ENCODE assay signal across 12 cellular contexts in genomic region chr13:24253520-24254150, GRCh38. TPM values are rescaled to one million over a fixed set of nuclear protein-coding genes. Genes with fewer than 3 reads are reported as not detected.
DNase-seq lines count a peak whose midpoint lies in the region; ATAC-seq and TF ChIP-seq lines count a peak whose summit lies in the region.
"Had no signal": no experiment of that assay in that cellular context is flagged by ENCODE, and none has a peak within 500 bp of the region (broad histone marks: within the 10 kb centered on the region; RNA-seq: fewer than 3 reads in every experiment).

No MANE protein-coding gene starts in this region.

- no peaks in the 10 kb centered on the region for H3K27me3 Mint-ChIP-seq in activated T-helper 17 cell treated with anti-CD3 and anti-CD28 coated beads, Interleukin-2, amount 50 U/mL, for 72 hours

- H3K4me1 Mint-ChIP-seq in activated T-helper 17 cell treated with anti-CD3 and anti-CD28 coated beads, Interleukin-2, amount 50 U/mL, for 72 hours: peaks cover 49% of the 10 kb centered on the region

- peak overlapping the region; percentile 13 for H3K4me3 ChIP-seq in mononuclear cell (ENCODE audit: low read length)
- peak overlapping the region in 1 of 4 donors; percentile 6 for H3K4me3 ChIP-seq in transverse colon
- H3K4me3 ChIP-seq in esophagus muscularis mucosa: no peak overlapping the region

- no peaks in the 10 kb centered on the region for H3K9me3 ChIP-seq in mononuclear cell (ENCODE audit: low read depth, low read length)
- no peaks in the 10 kb centered on the region for H3K9me3 ChIP-seq in transverse colon
- H3K9me3 ChIP-seq in esophagus muscularis mucosa: no peaks in the 10 kb centered on the region

- peaks cover 69% of the 10 kb centered on the region for H3K36me3 Mint-ChIP-seq in activated T-helper 17 cell treated with anti-CD3 and anti-CD28 coated beads, Interleukin-2, amount 50 U/mL, for 72 hours (ENCODE audit: low read depth)

- TF ChIP-seq EP300 in transverse colon (IDR thresholded peaks at IDR 0.05; ENCODE audit: low read depth) (no peak), esophagus muscularis mucosa (IDR thresholded peaks at IDR 0.05) (no peak)

- in situ Hi-C loops in transverse colon (cut with MboI; ENCODE audit: low pct_ligation_motif_present in 1 of 4, low pct_unique_long_range_greater_than_20kb in 1 of 4, low sequenced_read_pairs in 3 of 4): no loop called here

- no peaks in the 10 kb centered on the region for H3K9me3 Mint-ChIP-seq in activated T-helper 17 cell treated with anti-CD3 and anti-CD28 coated beads, Interleukin-2, amount 50 U/mL, for 72 hours

- DNase-seq in activated naive CD4-positive, alpha-beta T cell treated with Interleukin-2 at 50 U/mL for 16 hours: peak; percentile 24
- DNase-seq in activated naive CD4-positive, alpha-beta T cell (lab: John Stamatoyannopoulos, UW): no peak
- DNase-seq in transverse colon (no peak), NCI-H524 treated with DMSO at 0.1 percent for 48 hours (lab: John Stamatoyannopoulos, UW) (no peak), COLO668 (lab: John Stamatoyannopoulos, UW; ENCODE audit: unreplicated experiment) (no peak), esophagus muscularis mucosa (ENCODE audit: extremely low spot score) (no peak)
- DNase-seq: GOT3, T1000 had no signal

- no peak for TF ChIP-seq CTCF in transverse colon (IDR thresholded peaks at IDR 0.05)
- TF ChIP-seq CTCF in esophagus muscularis mucosa (IDR thresholded peaks at IDR 0.05): no peak

- TF ChIP-seq POLR2A in transverse colon (IDR thresholded peaks at IDR 0.05): no peak
- TF ChIP-seq POLR2A in esophagus muscularis mucosa (IDR thresholded peaks at IDR 0.05; ENCODE audit: low read depth): no peak

- H3K4me1 ChIP-seq in mononuclear cell (ENCODE audit: insufficient read depth, low read length): peaks cover 76% of the 10 kb centered on the region
- no peaks in the 10 kb centered on the region for H3K4me1 ChIP-seq in transverse colon
- H3K4me1 ChIP-seq in esophagus muscularis mucosa: no peaks in the 10 kb centered on the region

- H3K27me3 ChIP-seq in mononuclear cell (ENCODE audit: insufficient read depth, low read length) (no peaks in the 10 kb centered on the region), transverse colon (no peaks in the 10 kb centered on the region), esophagus muscularis mucosa (no peaks in the 10 kb centered on the region)

- H3K27ac Mint-ChIP-seq in activated T-helper 17 cell treated with anti-CD3 and anti-CD28 coated beads, Interleukin-2, amount 50 U/mL, for 72 hours: peak overlapping the region; percentile 91

- intact Hi-C loops in transverse colon (cut with DNase I; ENCODE audit: low total_unique reads): no loop called here
- intact Hi-C loops in esophagus muscularis mucosa (cut with DNase I): no loop called here

- 79 to 83% methylated on average over 9 of the region's 9 CpGs for WGBS in transverse colon (ENCODE audit: low coverage in 1 of 2), 2 donors
- 82% methylated on average over 9 of the region's 9 CpGs for WGBS in esophagus muscularis mucosa

- no peak for ATAC-seq in activated T-helper 17 cell treated with anti-CD3 and anti-CD28 coated beads, Interleukin-2, amount 50 U/mL, for 72 hours (replicated peaks)

- peak overlapping the region; percentile 93 for H3K4me3 Mint-ChIP-seq in activated T-helper 17 cell treated with anti-CD3 and anti-CD28 coated beads, Interleukin-2, amount 50 U/mL, for 72 hours

- H3K36me3 ChIP-seq in transverse colon (peaks cover 0 to 6% (median 2%) of the 10 kb centered on the region in 4 donors), esophagus muscularis mucosa (peaks cover 0 to 15% (median 6%) of the 10 kb centered on the region in 4 donors)

- peak overlapping the region; percentile 23 to 55 (median 33) for H3K27ac ChIP-seq in transverse colon
- H3K27ac ChIP-seq in esophagus muscularis mucosa (replicated peaks in 1 of 4): no peak overlapping the region

RNA-seq across cellular contexts. Expression of gene C1QTNF9, which starts 55.7 kb away (rescaled TPM):
- total RNA-seq in activated T-helper 17 cell treated with anti-CD3 and anti-CD28 coated beads, Interleukin-2, amount 50 U/mL, for 72 hours: not detected
- not detected for total RNA-seq in mononuclear cell
- under 1 TPM in 1 of 4 donors, not detected in 3; 0.48 TPM for total RNA-seq in transverse colon
- total RNA-seq in esophagus muscularis mucosa: 1 to 10 TPM in 1 of 4 donors, under 1 TPM in 3; 0.32 to 2.0 (median 0.91) TPM
- total RNA-seq: Daoy, RPMI7951 had no signal

Comparison
In these comparisons a context has a peak if more than half of its experiments do, and no peak if none do; other contexts are left out.
1. H3K27ac ChIP-seq: peak in transverse colon (4 of 4); none in esophagus muscularis mucosa (0 of 4).